Comparison of ENCODE assay signal across 17 cellular contexts in the genomic region with DNA sequence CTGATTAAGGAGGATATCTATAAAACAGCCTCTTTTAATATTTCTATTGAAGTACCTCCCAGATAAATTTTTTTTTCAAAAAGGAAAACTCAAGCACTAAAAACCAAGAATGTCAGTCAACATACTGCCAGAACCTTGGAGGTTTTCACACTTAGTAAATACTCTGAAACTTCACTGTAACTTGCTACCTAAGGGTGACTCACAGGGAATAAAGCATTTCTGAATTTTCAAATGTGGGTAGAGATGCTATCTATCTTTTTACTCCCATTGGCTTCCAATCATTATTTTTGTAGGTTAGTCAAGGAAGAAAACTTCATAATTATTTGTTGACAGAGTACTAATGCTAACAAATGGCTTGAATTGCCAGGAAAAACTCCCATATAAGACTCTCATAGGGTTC.
"Had no signal": no experiment of that assay in that cellular context is flagged by ENCODE, and none has a peak within 500 bp of the region (broad histone marks: within the 10 kb centered on the region; RNA-seq: fewer than 3 reads in every experiment).

No MANE protein-coding gene starts in this region.

- H3K36me3 Mint-ChIP-seq: activated naive CD8-positive, alpha-beta T cell; type B pancreatic cell had no signal

- ATAC-seq: activated CD8-positive, alpha-beta T cell treated with anti-CD3 and anti-CD28 coated beads for 36 hours; esophagus mucosa; left ventricle myocardium superior; right cardiac atrium; stimulated activated naive CD8-positive, alpha-beta T cell treated with anti-CD3 and anti-CD28 coated beads, Interleukin-15, amount 100 ng/mL, for 72 hours; T-helper 17 cell had no signal

- FAIRE-seq: endometrium had no signal

- H3K9me3 Mint-ChIP-seq: type B pancreatic cell had no signal

- DNase-seq: activated B cell treated with CpG ODN at 0.5 μM for 24 hours; activated CD4-positive, alpha-beta T cell treated with anti-CD3 and anti-CD28 coated beads for 48 hours; activated CD8-positive, alpha-beta T cell treated with anti-CD3 and anti-CD28 coated beads for 36 hours; activated gamma-delta T cell; activated T-cell treated with anti-CD3 and anti-CD28 coated beads, Interleukin-2, amount 50 U/mL, for 72 hours; amygdala; hippocampal formation; left ventricle myocardium superior; right cardiac atrium; stimulated activated CD4-positive, alpha-beta T cell treated with anti-CD3 and anti-CD28 coated beads, Interleukin-1b, Interleukin-23, amount 100 ng/mL, for 48 hours; stimulated activated naive CD8-positive, alpha-beta T cell treated with anti-CD3 and anti-CD28 coated beads, Interleukin-15, amount 100 ng/mL, for 72 hours; T-helper 17 cell had no signal

- H3K27me3 Mint-ChIP-seq: activated B cell treated with CpG ODN at 0.5 μM for 24 hours, progenitor cell of endocrine pancreas had no signal

- H3K27ac Mint-ChIP-seq: activated B cell treated with CpG ODN at 0.5 μM for 24 hours; activated CD8-positive, alpha-beta T cell treated with anti-CD3 and anti-CD28 coated beads for 36 hours; activated naive CD8-positive, alpha-beta T cell; progenitor cell of endocrine pancreas; stimulated activated naive CD8-positive, alpha-beta T cell treated with anti-CD3 and anti-CD28 coated beads, Interleukin-15, amount 100 ng/mL, for 72 hours; T-helper 17 cell; type B pancreatic cell had no signal

- H3K4me1 Mint-ChIP-seq: activated B cell treated with CpG ODN at 0.5 μM for 24 hours; stimulated activated naive CD8-positive, alpha-beta T cell treated with anti-CD3 and anti-CD28 coated beads, Interleukin-15, amount 100 ng/mL, for 72 hours; T-helper 17 cell had no signal

- H3K4me3 Mint-ChIP-seq: activated B cell treated with CpG ODN at 0.5 μM for 24 hours; activated CD8-positive, alpha-beta T cell treated with anti-CD3 and anti-CD28 coated beads for 36 hours; activated naive CD8-positive, alpha-beta T cell; activated T-cell treated with anti-CD3 and anti-CD28 coated beads, Interleukin-2, amount 50 U/mL, for 72 hours; stimulated activated naive CD8-positive, alpha-beta T cell treated with anti-CD3 and anti-CD28 coated beads, Interleukin-15, amount 100 ng/mL, for 72 hours; T-helper 17 cell; type B pancreatic cell had no signal
